ENCODE assay signal across 1 cellular context in genomic region chr12:6767592-6768384, GRCh38.
TF ChIP-seq lines count a peak whose summit lies in the region.

No MANE protein-coding gene starts in this region.

TF ChIP-seq in HepG2, 621 proteins besides CTCF, POLR2A, EP300 and RAD21 (continued from another document and continues in another):
- TF ChIP-seq MLXIP (CRISPR knock-in tag; IDR thresholded peaks at IDR 0.05; ENCODE audit: borderline replicate concordance), result no peak
- TF ChIP-seq HOXA3 (CRISPR knock-in tag; IDR thresholded peaks at IDR 0.05), result peak; percentile 66; the same call in 1 of the 2 replicates
- no peak for TF ChIP-seq IKZF1 (IDR thresholded peaks at IDR 0.05)
- TF ChIP-seq ONECUT2 (CRISPR knock-in tag; IDR thresholded peaks at IDR 0.05), result no peak
- no peak for TF ChIP-seq MATR3 (CRISPR knock-in tag; IDR thresholded peaks at IDR 0.05)
- no peak for TF ChIP-seq ZNF143 (CRISPR knock-in tag; IDR thresholded peaks at IDR 0.05)
- 0 out of 2 replicates have a peak, but pooled peaks have one; percentile 14 for TF ChIP-seq MYNN (CRISPR knock-in tag; IDR thresholded peaks at IDR 0.05; ENCODE audit: low read depth)
- TF ChIP-seq ETS1 (CRISPR knock-in tag; IDR thresholded peaks at IDR 0.05), result no peak
- peak; percentile 34; the same call in 1 of the 2 replicates for TF ChIP-seq GMEB1 (CRISPR knock-in tag; IDR thresholded peaks at IDR 0.05; ENCODE audit: borderline replicate concordance)
- TF ChIP-seq ZSCAN20 (CRISPR knock-in tag; IDR thresholded peaks at IDR 0.05; ENCODE audit: borderline replicate concordance), result no peak
- peak in 1 of 2 experiments; percentile 25; a peak in 1 of 4 replicates for TF ChIP-seq NR2F1 (CRISPR knock-in tag; IDR thresholded peaks at IDR 0.05)
- peak; percentile 48; the same call in 1 of the 2 replicates for TF ChIP-seq BCL6 (CRISPR knock-in tag; IDR thresholded peaks at IDR 0.05)
- TF ChIP-seq ZNF710 (CRISPR knock-in tag; IDR thresholded peaks at IDR 0.05; ENCODE audit: borderline replicate concordance), result peak; percentile 72; the same call in 1 of the 2 replicates
- TF ChIP-seq ZGPAT (CRISPR knock-in tag; IDR thresholded peaks at IDR 0.05), result peak; percentile 57; the same call in 1 of the 2 replicates
- TF ChIP-seq SP1 (IDR thresholded peaks at IDR 0.05), result no peak
- TF ChIP-seq SP1 (CRISPR knock-in tag; IDR thresholded peaks at IDR 0.05), result no peak
- peak; percentile 93 for TF ChIP-seq ZNF263 (CRISPR knock-in tag; IDR thresholded peaks at IDR 0.05)
- TF ChIP-seq MED1 (CRISPR knock-in tag; IDR thresholded peaks at IDR 0.05), result peak; percentile 83
- no peak for TF ChIP-seq KMT2B (CRISPR knock-in tag; IDR thresholded peaks at IDR 0.05)
- TF ChIP-seq CAMTA2 (CRISPR knock-in tag; IDR thresholded peaks at IDR 0.05; ENCODE audit: borderline replicate concordance), result no peak
- peak; percentile 72 for TF ChIP-seq SP5 (CRISPR knock-in tag; IDR thresholded peaks at IDR 0.05; ENCODE audit: borderline replicate concordance, low read depth)
- TF ChIP-seq ESRRA (CRISPR knock-in tag; IDR thresholded peaks at IDR 0.05; ENCODE audit: low read depth), result peak; percentile 91
- no peak for TF ChIP-seq ZFP1 (CRISPR knock-in tag; IDR thresholded peaks at IDR 0.05)
- TF ChIP-seq ZNF383 (CRISPR knock-in tag; IDR thresholded peaks at IDR 0.05; ENCODE audit: borderline replicate concordance), result no peak
- no peak for TF ChIP-seq EHMT2 (IDR thresholded peaks at IDR 0.05; ENCODE audit: borderline replicate concordance, low read depth, low read length)
- no peak for TF ChIP-seq SMAD9 (CRISPR knock-in tag; IDR thresholded peaks at IDR 0.05)
- TF ChIP-seq ZNF562 (CRISPR knock-in tag; IDR thresholded peaks at IDR 0.05; ENCODE audit: borderline replicate concordance), result no peak
- TF ChIP-seq ZNF687 (CRISPR knock-in tag; IDR thresholded peaks at IDR 0.05), result peak; percentile 87
- peak; percentile 84 for TF ChIP-seq HNF4G (IDR thresholded peaks at IDR 0.05; ENCODE audit: borderline replicate concordance, low read depth, low read length)
- TF ChIP-seq HNF4G (CRISPR knock-in tag; IDR thresholded peaks at IDR 0.05; ENCODE audit: borderline replicate concordance, low read depth), result 0 out of 2 replicates have a peak, but pooled peaks have one; percentile 55
- TF ChIP-seq ZNF136 (CRISPR knock-in tag; IDR thresholded peaks at IDR 0.05; ENCODE audit: low read depth), result no peak
- no peak for TF ChIP-seq NONO (IDR thresholded peaks at IDR 0.05)
- TF ChIP-seq NONO (CRISPR knock-in tag; conservative IDR thresholded peaks at IDR 0.05), result peak; percentile 57; the same call in 1 of the 2 replicates
- no peak for TF ChIP-seq RBAK (CRISPR knock-in tag; IDR thresholded peaks at IDR 0.05)
- 0 out of 2 replicates have a peak, but pooled peaks have one; percentile 19 for TF ChIP-seq TFDP2 (CRISPR knock-in tag; IDR thresholded peaks at IDR 0.05)
- no peak for TF ChIP-seq SRSF1 (optimal IDR thresholded peaks at IDR 0.05; ENCODE audit: low read depth, low read length)
- peak; percentile 71; the same call in 1 of the 2 replicates for TF ChIP-seq AKAP8 (CRISPR knock-in tag; IDR thresholded peaks at IDR 0.05)
- TF ChIP-seq RNF219 (CRISPR knock-in tag; IDR thresholded peaks at IDR 0.05), result peak; percentile 81; the same call in 1 of the 2 replicates
- TF ChIP-seq PRDM15 (CRISPR knock-in tag; IDR thresholded peaks at IDR 0.05), result peak; percentile 42; the same call in 1 of the 2 replicates
- TF ChIP-seq RARG (CRISPR knock-in tag; IDR thresholded peaks at IDR 0.05; ENCODE audit: low read depth), result no peak
